ENCODE assay signal across 1 cellular context in genomic region chr16:4402439-4403132, GRCh38.
A peak's percentile ranks its signal among the peaks of the same experiment; 100 is the strongest.
TF ChIP-seq lines count a peak whose summit lies in the region.

No MANE protein-coding gene starts in this region.

TF ChIP-seq in HEK293, 187 proteins besides CTCF, POLR2A, EP300 and RAD21 (continued from another document and continues in another):
- TF ChIP-seq, protein P1, sequence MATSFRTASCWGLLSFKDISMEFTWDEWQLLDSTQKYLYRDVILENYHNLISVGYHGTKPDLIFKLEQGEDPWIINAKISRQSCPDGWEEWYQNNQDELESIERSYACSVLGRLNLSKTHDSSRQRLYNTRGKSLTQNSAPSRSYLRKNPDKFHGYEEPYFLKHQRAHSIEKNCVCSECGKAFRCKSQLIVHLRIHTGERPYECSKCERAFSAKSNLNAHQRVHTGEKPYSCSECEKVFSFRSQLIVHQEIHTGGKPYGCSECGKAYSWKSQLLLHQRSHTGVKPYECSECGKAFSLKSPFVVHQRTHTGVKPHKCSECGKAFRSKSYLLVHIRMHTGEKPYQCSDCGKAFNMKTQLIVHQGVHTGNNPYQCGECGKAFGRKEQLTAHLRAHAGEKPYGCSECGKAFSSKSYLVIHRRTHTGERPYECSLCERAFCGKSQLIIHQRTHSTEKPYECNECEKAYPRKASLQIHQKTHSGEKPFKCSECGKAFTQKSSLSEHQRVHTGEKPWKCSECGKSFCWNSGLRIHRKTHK (tag by site-specific recombination; IDR thresholded peaks at IDR 0.05) = no peak
- TF ChIP-seq ZNF76 (tag by site-specific recombination; IDR thresholded peaks at IDR 0.05; ENCODE audit: borderline replicate concordance, low read depth) (no peak), ZNF654 (tag by site-specific recombination; IDR thresholded peaks at IDR 0.05; ENCODE audit: low read depth) (peak; percentile 95), OSR2 (tag by site-specific recombination; IDR thresholded peaks at IDR 0.05) (no peak), ZBTB48 (tag by site-specific recombination; IDR thresholded peaks at IDR 0.05) (no peak), ZBTB44 (tag by site-specific recombination; IDR thresholded peaks at IDR 0.05) (no peak), ZFP37 (tag by site-specific recombination; IDR thresholded peaks at IDR 0.05) (0 out of 2 replicates have a peak, but pooled peaks have one; percentile 53), ZNF148 (tag by site-specific recombination; IDR thresholded peaks at IDR 0.05; ENCODE audit: borderline replicate concordance) (no peak), ZNF2 (tag by site-specific recombination; IDR thresholded peaks at IDR 0.05) (peak; percentile 90), PRDM4 (tag by site-specific recombination; IDR thresholded peaks at IDR 0.05) (no peak), ZSCAN30 (tag by site-specific recombination; IDR thresholded peaks at IDR 0.05) (peak; percentile 83; the same call in 1 of the 2 replicates), ZNF394 (tag by site-specific recombination; IDR thresholded peaks at IDR 0.05; ENCODE audit: borderline replicate concordance) (peak; percentile 99), ZNF548 (tag by site-specific recombination; IDR thresholded peaks at IDR 0.05) (no peak), BCL11A (tag by site-specific recombination; IDR thresholded peaks at IDR 0.05; ENCODE audit: low read depth) (no peak), ZNF664 (tag by site-specific recombination; IDR thresholded peaks at IDR 0.05) (no peak), SCRT1 (tag by site-specific recombination; IDR thresholded peaks at IDR 0.05; ENCODE audit: borderline replicate concordance) (no peak), ZNF677 (tag by site-specific recombination; IDR thresholded peaks at IDR 0.05) (no peak; the same call in 1 of the 2 replicates), ZNF658 (tag by site-specific recombination; IDR thresholded peaks at IDR 0.05) (no peak), ZNF280D (tag by site-specific recombination; IDR thresholded peaks at IDR 0.05) (no peak), WT1 (tag by site-specific recombination; IDR thresholded peaks at IDR 0.05) (no peak), ZNF133 (tag by site-specific recombination; IDR thresholded peaks at IDR 0.05) (no peak), ZNF335 (tag by site-specific recombination; conservative IDR thresholded peaks at IDR 0.05) (no peak), ZNF404 (tag by site-specific recombination; IDR thresholded peaks at IDR 0.05) (no peak), ZNF211 (tag by site-specific recombination; IDR thresholded peaks at IDR 0.05; ENCODE audit: low read depth) (no peak), ZNF416 (tag by site-specific recombination; IDR thresholded peaks at IDR 0.05) (no peak), ZNF560 (tag by site-specific recombination; IDR thresholded peaks at IDR 0.05; ENCODE audit: borderline replicate concordance) (no peak), ZNF214 (tag by site-specific recombination; IDR thresholded peaks at IDR 0.05; ENCODE audit: borderline replicate concordance) (no peak), ZBTB17 (tag by site-specific recombination; IDR thresholded peaks at IDR 0.05) (peak; percentile 74; the same call in 1 of the 2 replicates), ZBTB26 (tag by site-specific recombination; optimal IDR thresholded peaks at IDR 0.05) (no peak), ZNF23 (tag by site-specific recombination; IDR thresholded peaks at IDR 0.05; ENCODE audit: borderline replicate concordance) (no peak), ZNF114 (tag by site-specific recombination; IDR thresholded peaks at IDR 0.05) (no peak), ZNF280C (tag by site-specific recombination; IDR thresholded peaks at IDR 0.05) (no peak), ZNF473 (tag by site-specific recombination; IDR thresholded peaks at IDR 0.05) (no peak)
- TF ChIP-seq, protein P2, sequence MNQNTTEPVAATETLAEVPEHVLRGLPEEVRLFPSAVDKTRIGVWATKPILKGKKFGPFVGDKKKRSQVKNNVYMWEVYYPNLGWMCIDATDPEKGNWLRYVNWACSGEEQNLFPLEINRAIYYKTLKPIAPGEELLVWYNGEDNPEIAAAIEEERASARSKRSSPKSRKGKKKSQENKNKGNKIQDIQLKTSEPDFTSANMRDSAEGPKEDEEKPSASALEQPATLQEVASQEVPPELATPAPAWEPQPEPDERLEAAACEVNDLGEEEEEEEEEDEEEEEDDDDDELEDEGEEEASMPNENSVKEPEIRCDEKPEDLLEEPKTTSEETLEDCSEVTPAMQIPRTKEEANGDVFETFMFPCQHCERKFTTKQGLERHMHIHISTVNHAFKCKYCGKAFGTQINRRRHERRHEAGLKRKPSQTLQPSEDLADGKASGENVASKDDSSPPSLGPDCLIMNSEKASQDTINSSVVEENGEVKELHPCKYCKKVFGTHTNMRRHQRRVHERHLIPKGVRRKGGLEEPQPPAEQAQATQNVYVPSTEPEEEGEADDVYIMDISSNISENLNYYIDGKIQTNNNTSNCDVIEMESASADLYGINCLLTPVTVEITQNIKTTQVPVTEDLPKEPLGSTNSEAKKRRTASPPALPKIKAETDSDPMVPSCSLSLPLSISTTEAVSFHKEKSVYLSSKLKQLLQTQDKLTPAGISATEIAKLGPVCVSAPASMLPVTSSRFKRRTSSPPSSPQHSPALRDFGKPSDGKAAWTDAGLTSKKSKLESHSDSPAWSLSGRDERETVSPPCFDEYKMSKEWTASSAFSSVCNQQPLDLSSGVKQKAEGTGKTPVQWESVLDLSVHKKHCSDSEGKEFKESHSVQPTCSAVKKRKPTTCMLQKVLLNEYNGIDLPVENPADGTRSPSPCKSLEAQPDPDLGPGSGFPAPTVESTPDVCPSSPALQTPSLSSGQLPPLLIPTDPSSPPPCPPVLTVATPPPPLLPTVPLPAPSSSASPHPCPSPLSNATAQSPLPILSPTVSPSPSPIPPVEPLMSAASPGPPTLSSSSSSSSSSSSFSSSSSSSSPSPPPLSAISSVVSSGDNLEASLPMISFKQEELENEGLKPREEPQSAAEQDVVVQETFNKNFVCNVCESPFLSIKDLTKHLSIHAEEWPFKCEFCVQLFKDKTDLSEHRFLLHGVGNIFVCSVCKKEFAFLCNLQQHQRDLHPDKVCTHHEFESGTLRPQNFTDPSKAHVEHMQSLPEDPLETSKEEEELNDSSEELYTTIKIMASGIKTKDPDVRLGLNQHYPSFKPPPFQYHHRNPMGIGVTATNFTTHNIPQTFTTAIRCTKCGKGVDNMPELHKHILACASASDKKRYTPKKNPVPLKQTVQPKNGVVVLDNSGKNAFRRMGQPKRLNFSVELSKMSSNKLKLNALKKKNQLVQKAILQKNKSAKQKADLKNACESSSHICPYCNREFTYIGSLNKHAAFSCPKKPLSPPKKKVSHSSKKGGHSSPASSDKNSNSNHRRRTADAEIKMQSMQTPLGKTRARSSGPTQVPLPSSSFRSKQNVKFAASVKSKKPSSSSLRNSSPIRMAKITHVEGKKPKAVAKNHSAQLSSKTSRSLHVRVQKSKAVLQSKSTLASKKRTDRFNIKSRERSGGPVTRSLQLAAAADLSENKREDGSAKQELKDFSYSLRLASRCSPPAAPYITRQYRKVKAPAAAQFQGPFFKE (tag by site-specific recombination; IDR thresholded peaks at IDR 0.05; ENCODE audit: borderline replicate concordance) = no peak
- TF ChIP-seq, protein P3, sequence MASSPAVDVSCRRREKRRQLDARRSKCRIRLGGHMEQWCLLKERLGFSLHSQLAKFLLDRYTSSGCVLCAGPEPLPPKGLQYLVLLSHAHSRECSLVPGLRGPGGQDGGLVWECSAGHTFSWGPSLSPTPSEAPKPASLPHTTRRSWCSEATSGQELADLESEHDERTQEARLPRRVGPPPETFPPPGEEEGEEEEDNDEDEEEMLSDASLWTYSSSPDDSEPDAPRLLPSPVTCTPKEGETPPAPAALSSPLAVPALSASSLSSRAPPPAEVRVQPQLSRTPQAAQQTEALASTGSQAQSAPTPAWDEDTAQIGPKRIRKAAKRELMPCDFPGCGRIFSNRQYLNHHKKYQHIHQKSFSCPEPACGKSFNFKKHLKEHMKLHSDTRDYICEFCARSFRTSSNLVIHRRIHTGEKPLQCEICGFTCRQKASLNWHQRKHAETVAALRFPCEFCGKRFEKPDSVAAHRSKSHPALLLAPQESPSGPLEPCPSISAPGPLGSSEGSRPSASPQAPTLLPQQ (tag by site-specific recombination; IDR thresholded peaks at IDR 0.05) = 0 out of 2 replicates have a peak, but pooled peaks have one; percentile 49
